In the genomic region with DNA sequence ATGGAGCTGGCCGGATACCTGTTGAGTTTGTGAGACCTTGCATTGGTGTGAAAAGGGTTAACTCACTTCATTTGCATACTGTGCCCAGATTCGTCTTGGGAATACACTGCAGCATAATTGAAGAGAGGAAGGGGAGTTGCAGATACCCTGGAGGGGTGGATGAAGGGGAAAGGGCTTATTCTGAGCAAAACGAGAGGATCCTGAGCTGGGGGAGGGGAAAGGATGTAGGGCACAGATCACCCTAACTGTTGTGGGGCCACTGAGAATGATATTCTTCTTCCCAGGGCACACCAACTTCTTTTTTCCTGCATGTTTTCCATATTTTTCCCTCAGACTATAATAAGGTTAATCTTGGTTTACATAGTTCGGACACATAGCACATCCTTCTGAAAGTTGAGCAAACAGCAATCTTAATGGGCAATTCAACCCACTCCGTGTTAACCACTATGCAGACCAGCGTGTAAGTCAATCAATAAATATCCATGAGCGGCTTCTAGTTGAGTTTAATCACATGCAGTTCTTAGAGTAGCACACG, we compare ENCODE assay signal across 1 cellular context.
TF ChIP-seq lines count a peak whose summit lies in the region.

No MANE protein-coding gene starts in this region.

TF ChIP-seq in HepG2, 621 proteins besides CTCF, POLR2A, EP300 and RAD21 (continued from another document):
- TF ChIP-seq, protein P1, sequence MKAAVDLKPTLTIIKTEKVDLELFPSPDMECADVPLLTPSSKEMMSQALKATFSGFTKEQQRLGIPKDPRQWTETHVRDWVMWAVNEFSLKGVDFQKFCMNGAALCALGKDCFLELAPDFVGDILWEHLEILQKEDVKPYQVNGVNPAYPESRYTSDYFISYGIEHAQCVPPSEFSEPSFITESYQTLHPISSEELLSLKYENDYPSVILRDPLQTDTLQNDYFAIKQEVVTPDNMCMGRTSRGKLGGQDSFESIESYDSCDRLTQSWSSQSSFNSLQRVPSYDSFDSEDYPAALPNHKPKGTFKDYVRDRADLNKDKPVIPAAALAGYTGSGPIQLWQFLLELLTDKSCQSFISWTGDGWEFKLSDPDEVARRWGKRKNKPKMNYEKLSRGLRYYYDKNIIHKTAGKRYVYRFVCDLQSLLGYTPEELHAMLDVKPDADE (CRISPR knock-in tag; IDR thresholded peaks at IDR 0.05), result no peak
- TF ChIP-seq HOXD1 (CRISPR knock-in tag; IDR thresholded peaks at IDR 0.05) (no peak), ZNF652 (CRISPR knock-in tag; IDR thresholded peaks at IDR 0.05; ENCODE audit: borderline replicate concordance, low read depth) (peak; percentile 92), TAF15 (IDR thresholded peaks at IDR 0.05; ENCODE audit: low read depth, low read length, poor library complexity, severe bottlenecking) (no peak), FOSL1 (CRISPR knock-in tag; IDR thresholded peaks at IDR 0.05; ENCODE audit: borderline replicate concordance) (no peak), STAG1 (CRISPR knock-in tag; IDR thresholded peaks at IDR 0.05) (no peak), ZNF773 (CRISPR knock-in tag; IDR thresholded peaks at IDR 0.05; ENCODE audit: borderline replicate concordance) (no peak), MAZ (IDR thresholded peaks at IDR 0.05; ENCODE audit: borderline replicate concordance, low read depth, low read length) (no peak), MAZ (CRISPR knock-in tag; IDR thresholded peaks at IDR 0.05; ENCODE audit: low read depth) (no peak), ZNF543 (CRISPR knock-in tag; IDR thresholded peaks at IDR 0.05) (no peak), NFE2L2 (IDR thresholded peaks at IDR 0.05; ENCODE audit: low read length) (no peak), KAT8 (CRISPR knock-in tag; IDR thresholded peaks at IDR 0.05) (no peak), ARNTL (CRISPR knock-in tag; IDR thresholded peaks at IDR 0.05) (no peak), ZNF530 (CRISPR knock-in tag; IDR thresholded peaks at IDR 0.05; ENCODE audit: low read depth) (no peak), JUND (CRISPR knock-in tag; IDR thresholded peaks at IDR 0.05) (no peak), RBFOX2 (IDR thresholded peaks at IDR 0.05; ENCODE audit: low read depth, low read length) (0 out of 2 replicates have a peak, but pooled peaks have one; percentile 19), CAMTA2 (CRISPR knock-in tag; IDR thresholded peaks at IDR 0.05; ENCODE audit: borderline replicate concordance) (no peak), SNAPC2 (CRISPR knock-in tag; IDR thresholded peaks at IDR 0.05) (peak; percentile 100), MED8 (CRISPR knock-in tag; IDR thresholded peaks at IDR 0.05; ENCODE audit: insufficient replicate concordance) (no peak)
- TF ChIP-seq, protein P2, sequence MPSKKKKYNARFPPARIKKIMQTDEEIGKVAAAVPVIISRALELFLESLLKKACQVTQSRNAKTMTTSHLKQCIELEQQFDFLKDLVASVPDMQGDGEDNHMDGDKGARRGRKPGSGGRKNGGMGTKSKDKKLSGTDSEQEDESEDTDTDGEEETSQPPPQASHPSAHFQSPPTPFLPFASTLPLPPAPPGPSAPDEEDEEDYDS (CRISPR knock-in tag; IDR thresholded peaks at IDR 0.05), result peak; percentile 65
- TF ChIP-seq, protein P3, sequence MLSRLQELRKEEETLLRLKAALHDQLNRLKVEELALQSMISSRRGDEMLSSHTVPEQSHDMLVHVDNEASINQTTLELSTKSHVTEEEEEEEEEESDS (CRISPR knock-in tag; IDR thresholded peaks at IDR 0.05; ENCODE audit: borderline replicate concordance), result peak; percentile 99
- TF ChIP-seq, protein P4, sequence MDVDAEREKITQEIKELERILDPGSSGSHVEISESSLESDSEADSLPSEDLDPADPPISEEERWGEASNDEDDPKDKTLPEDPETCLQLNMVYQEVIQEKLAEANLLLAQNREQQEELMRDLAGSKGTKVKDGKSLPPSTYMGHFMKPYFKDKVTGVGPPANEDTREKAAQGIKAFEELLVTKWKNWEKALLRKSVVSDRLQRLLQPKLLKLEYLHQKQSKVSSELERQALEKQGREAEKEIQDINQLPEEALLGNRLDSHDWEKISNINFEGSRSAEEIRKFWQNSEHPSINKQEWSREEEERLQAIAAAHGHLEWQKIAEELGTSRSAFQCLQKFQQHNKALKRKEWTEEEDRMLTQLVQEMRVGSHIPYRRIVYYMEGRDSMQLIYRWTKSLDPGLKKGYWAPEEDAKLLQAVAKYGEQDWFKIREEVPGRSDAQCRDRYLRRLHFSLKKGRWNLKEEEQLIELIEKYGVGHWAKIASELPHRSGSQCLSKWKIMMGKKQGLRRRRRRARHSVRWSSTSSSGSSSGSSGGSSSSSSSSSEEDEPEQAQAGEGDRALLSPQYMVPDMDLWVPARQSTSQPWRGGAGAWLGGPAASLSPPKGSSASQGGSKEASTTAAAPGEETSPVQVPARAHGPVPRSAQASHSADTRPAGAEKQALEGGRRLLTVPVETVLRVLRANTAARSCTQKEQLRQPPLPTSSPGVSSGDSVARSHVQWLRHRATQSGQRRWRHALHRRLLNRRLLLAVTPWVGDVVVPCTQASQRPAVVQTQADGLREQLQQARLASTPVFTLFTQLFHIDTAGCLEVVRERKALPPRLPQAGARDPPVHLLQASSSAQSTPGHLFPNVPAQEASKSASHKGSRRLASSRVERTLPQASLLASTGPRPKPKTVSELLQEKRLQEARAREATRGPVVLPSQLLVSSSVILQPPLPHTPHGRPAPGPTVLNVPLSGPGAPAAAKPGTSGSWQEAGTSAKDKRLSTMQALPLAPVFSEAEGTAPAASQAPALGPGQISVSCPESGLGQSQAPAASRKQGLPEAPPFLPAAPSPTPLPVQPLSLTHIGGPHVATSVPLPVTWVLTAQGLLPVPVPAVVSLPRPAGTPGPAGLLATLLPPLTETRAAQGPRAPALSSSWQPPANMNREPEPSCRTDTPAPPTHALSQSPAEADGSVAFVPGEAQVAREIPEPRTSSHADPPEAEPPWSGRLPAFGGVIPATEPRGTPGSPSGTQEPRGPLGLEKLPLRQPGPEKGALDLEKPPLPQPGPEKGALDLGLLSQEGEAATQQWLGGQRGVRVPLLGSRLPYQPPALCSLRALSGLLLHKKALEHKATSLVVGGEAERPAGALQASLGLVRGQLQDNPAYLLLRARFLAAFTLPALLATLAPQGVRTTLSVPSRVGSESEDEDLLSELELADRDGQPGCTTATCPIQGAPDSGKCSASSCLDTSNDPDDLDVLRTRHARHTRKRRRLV (CRISPR knock-in tag; IDR thresholded peaks at IDR 0.05), result peak; percentile 100
- TF ChIP-seq, protein P5, sequence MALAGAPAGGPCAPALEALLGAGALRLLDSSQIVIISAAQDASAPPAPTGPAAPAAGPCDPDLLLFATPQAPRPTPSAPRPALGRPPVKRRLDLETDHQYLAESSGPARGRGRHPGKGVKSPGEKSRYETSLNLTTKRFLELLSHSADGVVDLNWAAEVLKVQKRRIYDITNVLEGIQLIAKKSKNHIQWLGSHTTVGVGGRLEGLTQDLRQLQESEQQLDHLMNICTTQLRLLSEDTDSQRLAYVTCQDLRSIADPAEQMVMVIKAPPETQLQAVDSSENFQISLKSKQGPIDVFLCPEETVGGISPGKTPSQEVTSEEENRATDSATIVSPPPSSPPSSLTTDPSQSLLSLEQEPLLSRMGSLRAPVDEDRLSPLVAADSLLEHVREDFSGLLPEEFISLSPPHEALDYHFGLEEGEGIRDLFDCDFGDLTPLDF (CRISPR knock-in tag; IDR thresholded peaks at IDR 0.05), result no peak
- TF ChIP-seq, protein P6, sequence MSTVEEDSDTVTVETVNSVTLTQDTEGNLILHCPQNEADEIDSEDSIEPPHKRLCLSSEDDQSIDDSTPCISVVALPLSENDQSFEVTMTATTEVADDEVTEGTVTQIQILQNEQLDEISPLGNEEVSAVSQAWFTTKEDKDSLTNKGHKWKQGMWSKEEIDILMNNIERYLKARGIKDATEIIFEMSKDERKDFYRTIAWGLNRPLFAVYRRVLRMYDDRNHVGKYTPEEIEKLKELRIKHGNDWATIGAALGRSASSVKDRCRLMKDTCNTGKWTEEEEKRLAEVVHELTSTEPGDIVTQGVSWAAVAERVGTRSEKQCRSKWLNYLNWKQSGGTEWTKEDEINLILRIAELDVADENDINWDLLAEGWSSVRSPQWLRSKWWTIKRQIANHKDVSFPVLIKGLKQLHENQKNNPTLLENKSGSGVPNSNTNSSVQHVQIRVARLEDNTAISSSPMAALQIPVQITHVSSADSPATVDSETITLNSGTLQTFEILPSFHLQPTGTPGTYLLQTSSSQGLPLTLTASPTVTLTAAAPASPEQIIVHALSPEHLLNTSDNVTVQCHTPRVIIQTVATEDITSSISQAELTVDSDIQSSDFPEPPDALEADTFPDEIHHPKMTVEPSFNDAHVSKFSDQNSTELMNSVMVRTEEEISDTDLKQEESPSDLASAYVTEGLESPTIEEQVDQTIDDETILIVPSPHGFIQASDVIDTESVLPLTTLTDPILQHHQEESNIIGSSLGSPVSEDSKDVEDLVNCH (CRISPR knock-in tag; IDR thresholded peaks at IDR 0.05), result no peak
